Comparison of ENCODE assay signal across 19 cellular contexts in genomic region chr10:130970341-130971122, GRCh38.
"Had no signal": no experiment of that assay in that cellular context is flagged by ENCODE, and none has a peak within 500 bp of the region (broad histone marks: within the 10 kb centered on the region; RNA-seq: fewer than 3 reads in every experiment).

No MANE protein-coding gene starts in this region.

- H3K9me3 Mint-ChIP-seq: natural killer cell treated with Interleukin-12 subunit alpha and Interleukin-12 subunit beta and Interleukin-15 and Interleukin-18, amount 100 ng/mL, for 72 hours had no signal

- H3K36me3 Mint-ChIP-seq: mesothelial cell of epicardium; naive B cell; natural killer cell treated with Interleukin-12 subunit alpha and Interleukin-12 subunit beta and Interleukin-15 and Interleukin-18, amount 100 ng/mL, for 72 hours had no signal

- H3K27me3 Mint-ChIP-seq: naive B cell had no signal

- ATAC-seq: left lobe of liver, mucosa of descending colon, right cardiac atrium had no signal

- H3K9me3 ChIP-seq: prostate gland, sigmoid colon, testis, tibial artery had no signal

- H3K27me3 ChIP-seq: sigmoid colon, testis, tibial artery had no signal

- H3K27ac Mint-ChIP-seq: mesothelial cell of epicardium; naive B cell; natural killer cell treated with Interleukin-12 subunit alpha and Interleukin-12 subunit beta and Interleukin-15 and Interleukin-18, amount 100 ng/mL, for 72 hours had no signal

- DNase-seq: dermis blood vessel endothelial cell; effector memory CD4-positive, alpha-beta T cell; kidney; mesenchymal stem cell; mucosa of descending colon; naive B cell; right cardiac atrium; sigmoid colon; stimulated activated CD4-positive, alpha-beta T cell treated with anti-CD3 and anti-CD28 coated beads, Interleukin-4, amount 100 ng/mL, for 4 hours; stimulated activated naive CD4-positive, alpha-beta T cell; substantia nigra; testis had no signal

- H3K4me1 Mint-ChIP-seq: naive B cell, neural crest cell had no signal

- H3K4me3 ChIP-seq: coronary artery, mucosa of descending colon, prostate gland, sigmoid colon, testis, tibial artery had no signal

- H3K4me3 Mint-ChIP-seq: mesothelial cell of epicardium; naive B cell; natural killer cell treated with Interleukin-12 subunit alpha and Interleukin-12 subunit beta and Interleukin-15 and Interleukin-18, amount 100 ng/mL, for 72 hours; neural crest cell had no signal

- H3K27ac ChIP-seq: coronary artery, prostate gland, sigmoid colon, testis, tibial artery had no signal

- H3K4me1 ChIP-seq: prostate gland, sigmoid colon, testis, tibial artery had no signal

- H3K36me3 ChIP-seq: prostate gland, sigmoid colon, tibial artery had no signal
